26 cellular contexts compared by ENCODE assay signal in genomic region chr4:95363579-95363965, GRCh38.
DNase-seq lines count a peak whose midpoint lies in the region; ATAC-seq, FAIRE-seq and TF ChIP-seq lines count a peak whose summit lies in the region.
"Had no signal": no experiment of that assay in that cellular context is flagged by ENCODE, and none has a peak within 500 bp of the region (broad histone marks: within the 10 kb centered on the region; RNA-seq: fewer than 3 reads in every experiment).

No MANE protein-coding gene starts in this region.

- no peak for ATAC-seq in K562
- ATAC-seq: activated CD8-positive, alpha-beta T cell treated with anti-CD3 and anti-CD28 coated beads for 36 hours; left colon had no signal

- POLR2A ChIA-PET in K562 (lab: Yijun Ruan, JAX) = no interaction called here

- TF ChIP-seq POLR2A in K562 (conservative IDR thresholded peaks at IDR 0.05) (no peak), esophagus squamous epithelium (IDR thresholded peaks at IDR 0.05) (no peak)

- H3K27me3 Mint-ChIP-seq in nephron (ENCODE audit: low read depth) (no peaks in the 10 kb centered on the region), Calu3 (ENCODE audit: unreplicated experiment) (no peaks in the 10 kb centered on the region)
- H3K27me3 Mint-ChIP-seq: activated CD8-positive, alpha-beta T cell treated with anti-CD3 and anti-CD28 coated beads for 36 hours; activated T-cell treated with anti-CD3 and anti-CD28 coated beads, Interleukin-2, amount 50 U/mL, for 24 hours; memory B cell had no signal

- H3K9me3 ChIP-seq in K562 (replicated peaks; ENCODE audit: control insufficient read depth, insufficient read depth, low read depth, low read length) = no peaks in the 10 kb centered on the region
- H3K9me3 ChIP-seq in esophagus squamous epithelium = no peaks in the 10 kb centered on the region
- H3K9me3 ChIP-seq: BLaER1 treated with 17β-estradiol and CSF1 and Interleukin-3, amounts not matched to agents 10 nM and 100 nM; Caco-2; heart left ventricle had no signal

- H3K36me3 ChIP-seq in ACC112 (ENCODE audit: insufficient read depth, low read length) (no peaks in the 10 kb centered on the region), K562 (ENCODE audit: control insufficient read depth, insufficient read depth, low read length) (no peaks in the 10 kb centered on the region), esophagus squamous epithelium (no peaks in the 10 kb centered on the region)
- H3K36me3 ChIP-seq: BLaER1 treated with 17β-estradiol and CSF1 and Interleukin-3, amounts not matched to agents 10 nM and 100 nM; heart left ventricle had no signal

- no peak for TF ChIP-seq CTCF in K562 (IDR thresholded peaks at IDR 0.05 in 2 of 3, conservative IDR thresholded peaks at IDR 0.05 in 1 of 3; ENCODE audit: insufficient read depth in 2 of 3, low read depth in 1 of 3, low read length in 3 of 3)
- TF ChIP-seq CTCF in nephron (IDR thresholded peaks at IDR 0.05; ENCODE audit: unreplicated experiment in 3 of 3) = no peak
- TF ChIP-seq CTCF in Calu3 (IDR thresholded peaks at IDR 0.05; ENCODE audit: unreplicated experiment) = no peak
- no peak for TF ChIP-seq CTCF in esophagus squamous epithelium (IDR thresholded peaks at IDR 0.05)

- peak overlapping the region; percentile 40 for H2AFZ ChIP-seq in ACC112 (ENCODE audit: low read length, unreplicated experiment)
- peak overlapping the region; percentile 77 for H2AFZ ChIP-seq in K562 (ENCODE audit: low read depth, low read length)

- H3K4me3 Mint-ChIP-seq in nephron (no peak overlapping the region), Calu3 (ENCODE audit: low read depth, unreplicated experiment) (no peak overlapping the region)
- H3K4me3 Mint-ChIP-seq: activated CD8-positive, alpha-beta T cell treated with anti-CD3 and anti-CD28 coated beads for 36 hours; activated T-cell treated with anti-CD3 and anti-CD28 coated beads, Interleukin-2, amount 50 U/mL, for 24 hours; memory B cell had no signal

- FAIRE-seq in K562 (lab: Jason Lieb, UNC) = no peak
- FAIRE-seq: RCC 7860, TTC549 had no signal

- H3K4me1 ChIP-seq in ACC112 (ENCODE audit: control insufficient read depth, insufficient read depth, low read length, unreplicated experiment) (no peaks in the 10 kb centered on the region), K562 (replicated peaks in 1 of 2; ENCODE audit: control insufficient read depth in 2 of 2, insufficient read depth in 2 of 2, low read length in 2 of 2) (no peaks in the 10 kb centered on the region; a peak in 1 of 5 replicates), esophagus squamous epithelium (peaks cover 0 to 8% (median 0%) of the 10 kb centered on the region in 3 donors)
- H3K4me1 ChIP-seq: BLaER1 treated with 17β-estradiol and CSF1 and Interleukin-3, amounts not matched to agents 10 nM and 100 nM had no signal

- H3K79me2 ChIP-seq in ACC112 (ENCODE audit: control insufficient read depth, insufficient read depth, low read length, unreplicated experiment) (no peaks in the 10 kb centered on the region), K562 (ENCODE audit: control insufficient read depth, insufficient read depth, low read length) (no peaks in the 10 kb centered on the region)

- no peak overlapping the region for H3K27ac ChIP-seq in ACC112 (ENCODE audit: low read depth, low read length)
- H3K27ac ChIP-seq in K562 (ENCODE audit: extremely low read depth, low read depth, low read length) = no peak overlapping the region
- H3K27ac ChIP-seq in esophagus squamous epithelium = no peak overlapping the region
- H3K27ac ChIP-seq: BLaER1 treated with 17β-estradiol and CSF1 and Interleukin-3, amounts not matched to agents 10 nM and 100 nM; heart left ventricle had no signal

- H3K4me2 ChIP-seq in K562 (ENCODE audit: insufficient read depth, low read length) = no peak overlapping the region
- H3K4me2 ChIP-seq: BLaER1 treated with 17β-estradiol and CSF1 and Interleukin-3, amounts not matched to agents 10 nM and 100 nM had no signal

- H3K27me3 ChIP-seq in ACC112 (ENCODE audit: insufficient read depth, low read length) (no peaks in the 10 kb centered on the region), K562 (ENCODE audit: control insufficient read depth in 2 of 2, insufficient read depth in 2 of 2, low read length in 2 of 2) (no peaks in the 10 kb centered on the region), esophagus squamous epithelium (no peaks in the 10 kb centered on the region)
- H3K27me3 ChIP-seq: BLaER1 treated with 17β-estradiol and CSF1 and Interleukin-3, amounts not matched to agents 10 nM and 100 nM; heart left ventricle had no signal

- in situ Hi-C loops in K562 (cut with MboI) = no loop called here

- peaks cover 37% of the 10 kb centered on the region for H3K4me1 Mint-ChIP-seq in nephron
- peaks cover 3% of the 10 kb centered on the region for H3K4me1 Mint-ChIP-seq in Calu3 (ENCODE audit: low read depth, unreplicated experiment)
- H3K4me1 Mint-ChIP-seq: memory B cell had no signal

- CTCF ChIA-PET in K562 (lab: Yijun Ruan, JAX; ENCODE audit: low intra/inter-chr PET ratio) = no interaction called here
- CTCF ChIA-PET in Calu3 (lab: Charles Lee) = no interaction called here

- H4K20me1 ChIP-seq in K562 (replicated peaks; ENCODE audit: control insufficient read depth, insufficient read depth, low read length) = no peaks in the 10 kb centered on the region
- H4K20me1 ChIP-seq: BLaER1 treated with 17β-estradiol and CSF1 and Interleukin-3, amounts not matched to agents 10 nM and 100 nM had no signal

- H3K4me3 ChIP-seq in ACC112 (ENCODE audit: low read depth, low read length) (peak overlapping the region; percentile 47; the same call in 1 of the 2 replicates), K562 (no peak overlapping the region), esophagus squamous epithelium (no peak overlapping the region)
- H3K4me3 ChIP-seq: BLaER1 treated with 17β-estradiol and CSF1 and Interleukin-3, amounts not matched to agents 10 nM and 100 nM; heart left ventricle; smooth muscle cell had no signal

- H3K9me1 ChIP-seq in K562 (ENCODE audit: control insufficient read depth, insufficient read depth, low read length) = no peaks in the 10 kb centered on the region

- 23% methylated on average over 2 of the region's 2 CpGs for WGBS in K562 (ENCODE audit: insufficient coverage, low coverage, missing lambda C conversion rate)
- 46 to 64% methylated on average over 2 of the region's 2 CpGs for WGBS in esophagus squamous epithelium, 2 donors

- H3K9ac ChIP-seq in K562 (ENCODE audit: insufficient read depth in 1 of 2, low read depth in 2 of 2, low read length in 2 of 2) = no peak overlapping the region
- H3K9ac ChIP-seq: BLaER1 treated with 17β-estradiol and CSF1 and Interleukin-3, amounts not matched to agents 10 nM and 100 nM had no signal

- intact Hi-C loops in K562 (cut with micrococcal nuclease) (no loop called here), Calu3 (cut with micrococcal nuclease; ENCODE audit: unreplicated experiment) (no loop called here), esophagus squamous epithelium (cut with DNase I) (no loop called here)

- no peak for TF ChIP-seq RAD21 in K562 (CRISPR knock-in tag; conservative IDR thresholded peaks at IDR 0.05 in 1 of 2, IDR thresholded peaks at IDR 0.05 in 1 of 2)

- H3K27ac Mint-ChIP-seq in nephron (peak overlapping the region; percentile 70 to 92 (median 74)), Calu3 (ENCODE audit: unreplicated experiment) (no peak overlapping the region)
- H3K27ac Mint-ChIP-seq: activated CD8-positive, alpha-beta T cell treated with anti-CD3 and anti-CD28 coated beads for 36 hours; activated T-cell treated with anti-CD3 and anti-CD28 coated beads, Interleukin-2, amount 50 U/mL, for 24 hours; memory B cell had no signal

- H3K36me3 Mint-ChIP-seq in nephron (ENCODE audit: low read depth) = no peaks in the 10 kb centered on the region
- no peaks in the 10 kb centered on the region for H3K36me3 Mint-ChIP-seq in Calu3 (ENCODE audit: insufficient read depth, unreplicated experiment)
- H3K36me3 Mint-ChIP-seq: memory B cell had no signal

- BruUV-seq in K562 (replicated peaks; lab: Mats Ljungman, UMichigan) = no TSS peak
- BruUV-seq in Calu3 (replicated peaks; lab: Mats Ljungman, UMichigan) = no TSS peak

- DNase-seq in M059J (ENCODE audit: low read depth) = peak; percentile 1
- no peak for DNase-seq in K562 (ENCODE audit: extremely low read depth in 1 of 4, low spot score in 3 of 4)
- DNase-seq in activated CD4-positive, CD25-positive, alpha-beta regulatory T cell (lab: John Stamatoyannopoulos, UW) = no peak
- DNase-seq in Calu3 = no peak
- no peak for DNase-seq in esophagus squamous epithelium (lab: John Stamatoyannopoulos, UW)
- no peak for DNase-seq in activated CD8-positive, alpha-beta memory T cell treated with anti-CD3 and anti-CD28 coated beads, Interleukin-2, amount 50 U/mL, for 4 hours
- DNase-seq: activated CD4-positive, CD25-positive, alpha-beta regulatory T cell treated with anti-CD3 and anti-CD28 coated beads, Interleukin-2, amount 50 U/mL, for 72 hours; activated T-cell treated with anti-CD3 and anti-CD28 coated beads, Interleukin-2, amount 50 U/mL, for 24 hours; amniotic stem cell; Caco-2; HCEC 1CT; heart left ventricle; left colon; NCI-H1436 treated with DMSO at 0.1 percent for 48 hours; NCI-H2171; NCI-H524 treated with DMSO at 0.1 percent for 48 hours; occipital lobe; retina had no signal

- TF ChIP-seq EP300 in K562 (IDR thresholded peaks at IDR 0.05; ENCODE audit: low read length) = no peak

- H3K9me3 Mint-ChIP-seq in nephron = no peaks in the 10 kb centered on the region
- H3K9me3 Mint-ChIP-seq in Calu3 (ENCODE audit: low read depth, unreplicated experiment) = no peaks in the 10 kb centered on the region
- H3K9me3 Mint-ChIP-seq: activated CD8-positive, alpha-beta T cell treated with anti-CD3 and anti-CD28 coated beads for 36 hours; activated T-cell treated with anti-CD3 and anti-CD28 coated beads, Interleukin-2, amount 50 U/mL, for 24 hours; memory B cell had no signal

TF ChIP-seq in K562, 482 proteins besides CTCF, POLR2A, EP300 and RAD21 (continues in another document):
- TF ChIP-seq RUNX1 (IDR thresholded peaks at IDR 0.05; ENCODE audit: low read depth) (no peak), ZZZ3 (IDR thresholded peaks at IDR 0.05) (no peak), POU5F1 (IDR thresholded peaks at IDR 0.05; ENCODE audit: borderline replicate concordance, low read depth, low read length, partially characterized antibody) (no peak), FOXO4 (CRISPR knock-in tag; IDR thresholded peaks at IDR 0.05) (no peak), YBX1 (IDR thresholded peaks at IDR 0.05) (no peak), ZBTB17 (CRISPR knock-in tag; IDR thresholded peaks at IDR 0.05) (no peak), ETV5 (CRISPR knock-in tag; IDR thresholded peaks at IDR 0.05; ENCODE audit: low read depth) (no peak)
